Comparison of ENCODE assay signal across 1 cellular context in genomic region chr14:68744613-68745012, GRCh38.
TF ChIP-seq lines count a peak whose summit lies in the region.

No MANE protein-coding gene starts in this region.

TF ChIP-seq in GM23338, 12 proteins besides CTCF, POLR2A, EP300 and RAD21 (continued from another document):
- TF ChIP-seq REST (IDR thresholded peaks at IDR 0.05; ENCODE audit: unreplicated experiment) = no peak
- TF ChIP-seq ZNF331 (CRISPR knock-in tag; IDR thresholded peaks at IDR 0.05; ENCODE audit: low read depth) = no peak
- no peak for TF ChIP-seq ZNF462 (CRISPR knock-in tag; IDR thresholded peaks at IDR 0.05)
- TF ChIP-seq EZH2phosphoT487 (IDR thresholded peaks at IDR 0.05; ENCODE audit: unreplicated experiment) = no peak
- no peak for TF ChIP-seq NANOG (IDR thresholded peaks at IDR 0.05; ENCODE audit: borderline replicate concordance)
- no peak for TF ChIP-seq STAT1 (IDR thresholded peaks at IDR 0.05; ENCODE audit: unreplicated experiment)
